ENCODE assay signal across 13 cellular contexts in the genomic region with DNA sequence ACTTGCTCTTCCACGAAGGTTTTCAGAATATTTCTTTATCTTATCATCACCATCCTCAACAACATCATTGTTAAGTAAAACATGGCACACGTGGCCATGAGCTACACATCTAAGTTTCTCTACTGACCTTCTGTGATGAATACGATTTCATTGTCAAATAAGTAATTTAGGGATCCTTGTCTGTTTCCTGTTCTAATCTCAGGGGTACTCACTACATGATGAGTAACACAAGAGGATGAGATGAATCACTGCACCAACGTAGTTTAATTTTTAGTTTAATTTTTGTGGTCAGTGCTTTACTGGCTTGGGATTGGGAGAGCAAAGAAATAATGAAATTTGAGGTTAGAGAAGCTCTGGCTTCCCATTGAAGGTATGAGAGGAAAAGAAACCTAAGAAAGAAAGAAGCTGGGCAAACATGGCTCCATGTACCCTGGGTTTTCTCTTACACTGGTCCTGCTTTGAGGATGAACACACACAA.
A peak's percentile ranks its signal among the peaks of the same experiment; 100 is the strongest.
DNase-seq lines count a peak whose midpoint lies in the region; ATAC-seq and TF ChIP-seq lines count a peak whose summit lies in the region.
"Had no signal": no experiment of that assay in that cellular context is flagged by ENCODE, and none has a peak within 500 bp of the region (broad histone marks: within the 10 kb centered on the region; RNA-seq: fewer than 3 reads in every experiment).

No MANE protein-coding gene starts in this region.

- H3K79me1 ChIP-seq in mesendoderm (ENCODE audit: low read length) = no peaks in the 10 kb centered on the region

- H4K5ac ChIP-seq in mesendoderm (ENCODE audit: low read length) = no peak overlapping the region

- H3K56ac ChIP-seq in mesendoderm (ENCODE audit: low read length) = no peak overlapping the region

- H3K9ac ChIP-seq in SK-N-SH (peak overlapping the region; percentile 89), mesendoderm (ENCODE audit: low read length) (no peak overlapping the region)

- H2BK15ac ChIP-seq in mesendoderm (replicated peaks; ENCODE audit: low read depth) = no peak overlapping the region

- no peak overlapping the region for H3K4me3 Mint-ChIP-seq in activated CD4-positive, alpha-beta T cell treated with anti-CD3 and anti-CD28 coated beads for 36 hours
- peak overlapping the region in 1 of 2 donors; percentile 55 for H3K4me3 Mint-ChIP-seq in stimulated activated naive CD8-positive, alpha-beta T cell treated with anti-CD3 and anti-CD28 coated beads, Interleukin-15, amount 100 ng/mL, for 72 hours
- H3K4me3 Mint-ChIP-seq: activated naive CD4-positive, alpha-beta T cell treated with anti-CD3 and anti-CD28 coated beads, Interleukin-2, amount 50 U/mL, for 24 hours; T-helper 2 cell treated with Interferon-gamma antibody and Interleukin-4, amounts not matched to agents 5 μg/mL and 100 μg/mL, for 36 hours had no signal

- H3K4me1 ChIP-seq in SK-N-SH (ENCODE audit: control insufficient read depth in 1 of 2, insufficient read depth in 2 of 2, low read depth in 1 of 2, low read length in 1 of 2) (peaks cover 6 to 16% of the 10 kb centered on the region in 2 experiments; a peak in 3 of 4 replicates), mesendoderm (ENCODE audit: control insufficient read depth, low read depth, low read length) (peaks cover 2% of the 10 kb centered on the region)
- H3K4me1 ChIP-seq: BE2C had no signal

- H3K9me3 ChIP-seq in SK-N-SH = no peaks in the 10 kb centered on the region
- H3K9me3 ChIP-seq: BE2C had no signal

- peaks cover 52% of the 10 kb centered on the region for H3F3A ChIP-seq in SK-N-SH (replicated peaks; ENCODE audit: insufficient read depth)

- H2AK5ac ChIP-seq in mesendoderm (ENCODE audit: low read length) = no peak overlapping the region

- H3K79me2 ChIP-seq in SK-N-SH (ENCODE audit: insufficient read depth) = peaks cover 39% of the 10 kb centered on the region
- H3K79me2 ChIP-seq in mesendoderm (ENCODE audit: control insufficient read depth, insufficient read depth, low read length) = no peaks in the 10 kb centered on the region

- POLR2A ChIA-PET in activated CD4-positive, alpha-beta T cell treated with anti-CD3 and anti-CD28 coated beads for 36 hours (lab: Charles Lee) = no interaction called here
- POLR2A ChIA-PET in SK-N-SH (lab: Yijun Ruan, JAX) = no interaction called here

- H3K27ac Mint-ChIP-seq in activated CD4-positive, alpha-beta T cell treated with anti-CD3 and anti-CD28 coated beads for 36 hours = peak overlapping the region; percentile 48
- H3K27ac Mint-ChIP-seq in stimulated activated naive CD8-positive, alpha-beta T cell treated with anti-CD3 and anti-CD28 coated beads, Interleukin-15, amount 100 ng/mL, for 72 hours = peak overlapping the region; percentile 3 to 76
- H3K27ac Mint-ChIP-seq: activated naive CD4-positive, alpha-beta T cell treated with anti-CD3 and anti-CD28 coated beads, Interleukin-2, amount 50 U/mL, for 24 hours; T-helper 2 cell treated with Interferon-gamma antibody and Interleukin-4, amounts not matched to agents 5 μg/mL and 100 μg/mL, for 36 hours had no signal

- H3K36me3 Mint-ChIP-seq in activated CD4-positive, alpha-beta T cell treated with anti-CD3 and anti-CD28 coated beads for 36 hours (ENCODE audit: low read depth) = no peaks in the 10 kb centered on the region

- peaks cover 5% of the 10 kb centered on the region for H3K27me3 Mint-ChIP-seq in activated CD4-positive, alpha-beta T cell treated with anti-CD3 and anti-CD28 coated beads for 36 hours
- peaks cover 9% of the 10 kb centered on the region for H3K27me3 Mint-ChIP-seq in stimulated activated naive CD8-positive, alpha-beta T cell treated with anti-CD3 and anti-CD28 coated beads, Interleukin-15, amount 100 ng/mL, for 72 hours

- H3K4me2 ChIP-seq in SK-N-SH (peak overlapping the region; percentile 65), mesendoderm (ENCODE audit: low read length) (no peak overlapping the region)

- CTCF ChIA-PET in activated CD4-positive, alpha-beta T cell treated with anti-CD3 and anti-CD28 coated beads for 36 hours (lab: Charles Lee) = no interaction called here
- CTCF ChIA-PET in SK-N-SH (lab: Yijun Ruan, JAX) = interaction anchor here (0.6 kb wide), 1 partner anchor 374 kb away, joined by 3 read pairs; no protein-coding TSS in a partner anchor

- H3K27me3 ChIP-seq in SK-N-SH (ENCODE audit: insufficient read depth) (no peaks in the 10 kb centered on the region), mesendoderm (ENCODE audit: insufficient read depth, low read length, poor library complexity) (no peaks in the 10 kb centered on the region)
- H3K27me3 ChIP-seq: BE2C had no signal

- H2BK5ac ChIP-seq in mesendoderm (ENCODE audit: low read length) = no peak overlapping the region

- H3K9me3 Mint-ChIP-seq in activated CD4-positive, alpha-beta T cell treated with anti-CD3 and anti-CD28 coated beads for 36 hours (ENCODE audit: low read depth) = no peaks in the 10 kb centered on the region
- H3K9me3 Mint-ChIP-seq in stimulated activated naive CD8-positive, alpha-beta T cell treated with anti-CD3 and anti-CD28 coated beads, Interleukin-15, amount 100 ng/mL, for 72 hours = peaks cover 7 to 9% of the 10 kb centered on the region in 2 donors
- H3K9me3 Mint-ChIP-seq: activated naive CD4-positive, alpha-beta T cell treated with anti-CD3 and anti-CD28 coated beads, Interleukin-2, amount 50 U/mL, for 24 hours had no signal

- no peak for TF ChIP-seq RAD21 in SK-N-SH (IDR thresholded peaks at IDR 0.05; ENCODE audit: low read length)

- peak overlapping the region; percentile 76 to 100 for H3K27ac ChIP-seq in SK-N-SH (ENCODE audit: low read depth in 2 of 2, low read length in 1 of 2)
- no peak overlapping the region for H3K27ac ChIP-seq in mesendoderm (ENCODE audit: low read depth, low read length)

- H3K4ac ChIP-seq in mesendoderm (ENCODE audit: low read depth, low read length) = no peak overlapping the region

- no peak overlapping the region for H3K18ac ChIP-seq in mesendoderm (ENCODE audit: low read length)

- H3K4me3 ChIP-seq in SK-N-SH (ENCODE audit: low read depth in 2 of 2, low read length in 1 of 2) = peak overlapping the region; percentile 22 to 48; a peak in 3 of 4 replicates
- no peak overlapping the region for H3K4me3 ChIP-seq in mesendoderm (ENCODE audit: low read length)

- no peaks in the 10 kb centered on the region for H3K9me2 ChIP-seq in SK-N-SH

- peak; percentile 54 to 97; a peak in 3 of 4 replicates for TF ChIP-seq EP300 in SK-N-SH (IDR thresholded peaks at IDR 0.05; ENCODE audit: borderline replicate concordance in 1 of 2, low read depth in 1 of 2, low read length in 1 of 2)

- H3K23ac ChIP-seq in mesendoderm (ENCODE audit: low read length) = no peak overlapping the region

- intact Hi-C loops in activated CD4-positive, alpha-beta T cell treated with anti-CD3 and anti-CD28 coated beads for 36 hours (cut with DNase I, micrococcal nuclease) = loop anchor here (5.0 to 10.0 kb wide), 2 partner anchors 112 to 465 kb away; no protein-coding TSS in a partner anchor

- H4K8ac ChIP-seq in mesendoderm (ENCODE audit: low read depth, low read length) = no peak overlapping the region

- no peak for DNase-seq in activated CD4-positive, alpha-beta T cell treated with anti-CD3 and anti-CD28 coated beads for 36 hours
- no peak for DNase-seq in activated CD4-positive, alpha-beta T cell treated with anti-CD3 and anti-CD28 coated beads, Interleukin-2, amount 50 U/mL, for 48 hours
- no peak for DNase-seq in SK-N-SH
- DNase-seq in fibroblast of the conjunctiva (ENCODE audit: low read depth) = peak; percentile 84
- DNase-seq in stimulated activated naive CD8-positive, alpha-beta T cell treated with anti-CD3 and anti-CD28 coated beads, Interleukin-15, amount 100 ng/mL, for 72 hours = no peak
- no peak for DNase-seq in mesendoderm
- DNase-seq: BE2C, NCI-H345, posterior cingulate gyrus had no signal

- peaks cover 54% of the 10 kb centered on the region for H3K4me1 Mint-ChIP-seq in activated CD4-positive, alpha-beta T cell treated with anti-CD3 and anti-CD28 coated beads for 36 hours
- peaks cover 48% of the 10 kb centered on the region for H3K4me1 Mint-ChIP-seq in stimulated activated naive CD8-positive, alpha-beta T cell treated with anti-CD3 and anti-CD28 coated beads, Interleukin-15, amount 100 ng/mL, for 72 hours

- no peaks in the 10 kb centered on the region for H4K20me1 ChIP-seq in SK-N-SH (ENCODE audit: insufficient read depth)

- WGBS in SK-N-SH (ENCODE audit: low lambda C conversion rate) = 4% methylated on average over 4 of the region's 4 CpGs
- no CpG with 5 or more reads among the region's 4 CpGs for WGBS in mesendoderm (ENCODE audit: extremely low coverage, insufficient coverage, low lambda C conversion rate)

- no peak overlapping the region for H2AFZ ChIP-seq in SK-N-SH (ENCODE audit: low read depth)

- ATAC-seq in activated CD4-positive, alpha-beta T cell treated with anti-CD3 and anti-CD28 coated beads for 36 hours = peak; percentile 54
- ATAC-seq in stimulated activated naive CD8-positive, alpha-beta T cell treated with anti-CD3 and anti-CD28 coated beads, Interleukin-15, amount 100 ng/mL, for 72 hours = peak; percentile 70
- ATAC-seq in HG03460 (IDR thresholded peaks at IDR 0.05; ENCODE audit: unreplicated experiment) (no peak), HG03139 (IDR thresholded peaks at IDR 0.05; ENCODE audit: unreplicated experiment) (no peak)

- no peak overlapping the region for H2BK120ac ChIP-seq in mesendoderm (ENCODE audit: low read depth, low read length)

- no peak for TF ChIP-seq CTCF in SK-N-SH (IDR thresholded peaks at IDR 0.05)

- H3K36me3 ChIP-seq in SK-N-SH (replicated peaks in 1 of 2; ENCODE audit: control insufficient read depth in 1 of 2, insufficient read depth in 2 of 2, low read length in 1 of 2) = no peaks in the 10 kb centered on the region
- no peaks in the 10 kb centered on the region for H3K36me3 ChIP-seq in mesendoderm (ENCODE audit: control insufficient read depth, insufficient read depth, low read length)
- H3K36me3 ChIP-seq: BE2C had no signal

TF ChIP-seq in SK-N-SH, 30 proteins besides CTCF, POLR2A, EP300 and RAD21 (continues in another document):
- TF ChIP-seq, protein P1, sequence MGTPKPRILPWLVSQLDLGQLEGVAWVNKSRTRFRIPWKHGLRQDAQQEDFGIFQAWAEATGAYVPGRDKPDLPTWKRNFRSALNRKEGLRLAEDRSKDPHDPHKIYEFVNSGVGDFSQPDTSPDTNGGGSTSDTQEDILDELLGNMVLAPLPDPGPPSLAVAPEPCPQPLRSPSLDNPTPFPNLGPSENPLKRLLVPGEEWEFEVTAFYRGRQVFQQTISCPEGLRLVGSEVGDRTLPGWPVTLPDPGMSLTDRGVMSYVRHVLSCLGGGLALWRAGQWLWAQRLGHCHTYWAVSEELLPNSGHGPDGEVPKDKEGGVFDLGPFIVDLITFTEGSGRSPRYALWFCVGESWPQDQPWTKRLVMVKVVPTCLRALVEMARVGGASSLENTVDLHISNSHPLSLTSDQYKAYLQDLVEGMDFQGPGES (IDR thresholded peaks at IDR 0.05; ENCODE audit: low read depth, low read length) = no peak
- no peak for TF ChIP-seq MXI1 (IDR thresholded peaks at IDR 0.05; ENCODE audit: low read depth, low read length)

Comparison
In these comparisons a context has a peak if more than half of its experiments do, and no peak if none do; other contexts are left out.
1. ATAC-seq: peak in activated CD4-positive, alpha-beta T cell treated with anti-CD3 and anti-CD28 coated beads for 36 hours (single experiment) and stimulated activated naive CD8-positive, alpha-beta T cell treated with anti-CD3 and anti-CD28 coated beads, Interleukin-15, amount 100 ng/mL, for 72 hours (single experiment); none in HG03460 (single experiment) and HG03139 (single experiment).